ENCODE assay signal across 1 cellular context in genomic region chr12:66744956-66745383, GRCh38.
TF ChIP-seq lines count a peak whose summit lies in the region.

No MANE protein-coding gene starts in this region.

TF ChIP-seq in GM12878, 131 proteins besides CTCF, POLR2A, EP300 and RAD21 (continued from another document):
- TF ChIP-seq NFYA (IDR thresholded peaks at IDR 0.05; ENCODE audit: borderline replicate concordance, low read depth, low read length) (no peak), JUNB (IDR thresholded peaks at IDR 0.05) (0 out of 2 replicates have a peak, but pooled peaks have one; percentile 7)
- TF ChIP-seq, protein P1, sequence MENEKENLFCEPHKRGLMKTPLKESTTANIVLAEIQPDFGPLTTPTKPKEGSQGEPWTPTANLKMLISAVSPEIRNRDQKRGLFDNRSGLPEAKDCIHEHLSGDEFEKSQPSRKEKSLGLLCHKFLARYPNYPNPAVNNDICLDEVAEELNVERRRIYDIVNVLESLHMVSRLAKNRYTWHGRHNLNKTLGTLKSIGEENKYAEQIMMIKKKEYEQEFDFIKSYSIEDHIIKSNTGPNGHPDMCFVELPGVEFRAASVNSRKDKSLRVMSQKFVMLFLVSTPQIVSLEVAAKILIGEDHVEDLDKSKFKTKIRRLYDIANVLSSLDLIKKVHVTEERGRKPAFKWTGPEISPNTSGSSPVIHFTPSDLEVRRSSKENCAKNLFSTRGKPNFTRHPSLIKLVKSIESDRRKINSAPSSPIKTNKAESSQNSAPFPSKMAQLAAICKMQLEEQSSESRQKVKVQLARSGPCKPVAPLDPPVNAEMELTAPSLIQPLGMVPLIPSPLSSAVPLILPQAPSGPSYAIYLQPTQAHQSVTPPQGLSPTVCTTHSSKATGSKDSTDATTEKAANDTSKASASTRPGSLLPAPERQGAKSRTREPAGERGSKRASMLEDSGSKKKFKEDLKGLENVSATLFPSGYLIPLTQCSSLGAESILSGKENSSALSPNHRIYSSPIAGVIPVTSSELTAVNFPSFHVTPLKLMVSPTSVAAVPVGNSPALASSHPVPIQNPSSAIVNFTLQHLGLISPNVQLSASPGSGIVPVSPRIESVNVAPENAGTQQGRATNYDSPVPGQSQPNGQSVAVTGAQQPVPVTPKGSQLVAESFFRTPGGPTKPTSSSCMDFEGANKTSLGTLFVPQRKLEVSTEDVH (IDR thresholded peaks at IDR 0.05; ENCODE audit: low read depth, partially characterized antibody), result no peak
